In the genomic region with DNA sequence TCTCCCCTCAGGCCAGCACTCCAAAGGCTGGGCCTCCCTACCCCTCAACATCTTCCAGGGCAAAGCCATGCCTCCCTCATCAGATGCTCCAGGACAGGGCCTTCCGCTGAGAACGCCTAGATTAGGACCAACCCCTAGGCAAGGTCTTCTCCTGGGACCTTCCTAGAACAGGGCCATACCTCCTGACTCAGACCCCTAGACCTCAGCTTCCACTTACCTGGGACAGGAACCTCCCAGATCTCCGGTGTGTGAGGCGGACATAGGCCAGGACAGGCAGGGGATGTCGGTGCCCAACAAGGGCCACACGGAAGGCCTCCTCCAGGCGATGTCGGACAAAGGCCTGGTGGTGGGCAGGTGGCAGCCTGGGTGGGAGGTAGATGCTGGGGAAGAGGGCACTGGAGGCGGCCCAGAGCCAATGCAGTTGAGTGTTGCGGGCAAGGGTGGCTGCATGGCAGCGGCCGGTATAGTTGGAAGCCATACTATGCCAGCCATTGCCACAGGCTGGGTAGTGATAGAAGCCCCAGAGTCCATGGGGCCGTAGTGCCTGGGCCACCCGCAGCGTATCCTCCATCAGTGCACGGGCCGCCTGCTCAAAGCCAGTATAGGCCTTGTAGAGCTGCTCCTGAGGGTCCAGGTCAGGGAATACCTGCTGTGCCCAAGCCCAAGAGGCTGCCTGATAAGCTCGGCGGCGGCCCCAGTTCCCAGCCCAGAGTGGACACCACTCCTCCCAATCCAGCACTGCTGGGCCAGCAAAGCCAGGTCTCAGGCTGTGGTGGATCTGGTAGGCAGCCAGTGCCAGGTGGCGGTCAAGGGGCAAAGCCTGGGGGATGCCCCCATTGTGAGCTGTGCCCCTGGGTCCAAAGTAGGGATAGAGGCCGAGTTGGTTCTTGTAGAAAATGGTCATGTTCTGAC, we compare ENCODE assay signal across 22 cellular contexts. TPM values are rescaled to one million over a fixed set of nuclear protein-coding genes. Genes with fewer than 3 reads are reported as not detected.
A peak's percentile ranks its signal among the peaks of the same experiment; 100 is the strongest.
DNase-seq lines count a peak whose midpoint lies in the region; ATAC-seq, FAIRE-seq and TF ChIP-seq lines count a peak whose summit lies in the region.
"Had no signal": no experiment of that assay in that cellular context is flagged by ENCODE, and none has a peak within 500 bp of the region (broad histone marks: within the 10 kb centered on the region; RNA-seq: fewer than 3 reads in every experiment).

No MANE protein-coding gene starts in this region.

- H3K27ac ChIP-seq in K562 (ENCODE audit: extremely low read depth, low read depth, low read length) (no peak overlapping the region), WERI-Rb-1 (no peak overlapping the region)
- H3K27ac ChIP-seq: HL-60 had no signal

- no peaks in the 10 kb centered on the region for H3K27me3 Mint-ChIP-seq in activated naive CD4-positive, alpha-beta T cell treated with anti-CD3 and anti-CD28 coated beads, Interleukin-2, amount 50 U/mL, for 24 hours
- H3K27me3 Mint-ChIP-seq in activated naive CD4-positive, alpha-beta T cell treated with anti-CD3 and anti-CD28 coated beads for 36 hours (ENCODE audit: low read depth): no peaks in the 10 kb centered on the region
- H3K27me3 Mint-ChIP-seq in type B pancreatic cell: no peaks in the 10 kb centered on the region
- H3K27me3 Mint-ChIP-seq: CD4-positive, CD25-positive, alpha-beta regulatory T cell had no signal

- peaks cover 31% of the 10 kb centered on the region for H3K4me1 Mint-ChIP-seq in activated naive CD4-positive, alpha-beta T cell treated with anti-CD3 and anti-CD28 coated beads, Interleukin-2, amount 50 U/mL, for 24 hours
- H3K4me1 Mint-ChIP-seq in activated naive CD4-positive, alpha-beta T cell treated with anti-CD3 and anti-CD28 coated beads for 36 hours (ENCODE audit: low read depth): peaks cover 35% of the 10 kb centered on the region
- peaks cover 18% of the 10 kb centered on the region for H3K4me1 Mint-ChIP-seq in type B pancreatic cell (ENCODE audit: unreplicated experiment)

- CTCF ChIA-PET in activated naive CD4-positive, alpha-beta T cell treated with anti-CD3 and anti-CD28 coated beads for 36 hours (lab: Charles Lee): interaction anchor here (1.5 kb wide), 1 partner anchor 20 kb away, joined by 4 read pairs; no protein-coding TSS in a partner anchor
- CTCF ChIA-PET in K562 (lab: Yijun Ruan, JAX; ENCODE audit: low intra/inter-chr PET ratio): no interaction called here

- no peak overlapping the region for H3K4me3 ChIP-seq in K562
- no peak overlapping the region for H3K4me3 ChIP-seq in WERI-Rb-1 (ENCODE audit: low read depth, low read length)
- H3K4me3 ChIP-seq: HAP-1 had no signal

- TF ChIP-seq EP300 in K562 (IDR thresholded peaks at IDR 0.05; ENCODE audit: low read length): no peak

- H3K36me3 ChIP-seq in K562 (ENCODE audit: control insufficient read depth, insufficient read depth, low read length) (peaks cover 21% of the 10 kb centered on the region; the same call in 2 of the 3 replicates), WERI-Rb-1 (peaks cover 12% of the 10 kb centered on the region)

- no peaks in the 10 kb centered on the region for H3K9me1 ChIP-seq in K562 (ENCODE audit: control insufficient read depth, insufficient read depth, low read length)

- H3K4me3 Mint-ChIP-seq in activated naive CD4-positive, alpha-beta T cell treated with anti-CD3 and anti-CD28 coated beads, Interleukin-2, amount 50 U/mL, for 24 hours: no peak overlapping the region
- H3K4me3 Mint-ChIP-seq in activated naive CD4-positive, alpha-beta T cell treated with anti-CD3 and anti-CD28 coated beads for 36 hours: no peak overlapping the region
- H3K4me3 Mint-ChIP-seq in type B pancreatic cell: no peak overlapping the region

- H4K20me1 ChIP-seq in K562 (replicated peaks; ENCODE audit: control insufficient read depth, insufficient read depth, low read length): no peaks in the 10 kb centered on the region

- DNase-seq in activated naive CD4-positive, alpha-beta T cell treated with anti-CD3 and anti-CD28 coated beads for 36 hours: no peak
- DNase-seq in K562 (ENCODE audit: extremely low read depth in 1 of 4, low spot score in 3 of 4) (no peak), islet precursor cell (peak; percentile 45), type B pancreatic cell (ENCODE audit: extremely low spot score, unreplicated experiment) (no peak), WERI-Rb-1 (no peak)
- DNase-seq: ACHN; AML-193; CD4-positive, CD25-positive, alpha-beta regulatory T cell; EL; KBM-7; MV-4-11; NCI-H1417; NCI-H187 treated with DMSO at 0.1 percent for 48 hours; NCI-H345; NCI-H526; SHP77 had no signal

- FAIRE-seq in K562 (lab: Jason Lieb, UNC): no peak
- FAIRE-seq: GM19239, RCC 7860 had no signal

- no peak for TF ChIP-seq RAD21 in K562 (CRISPR knock-in tag; conservative IDR thresholded peaks at IDR 0.05 in 1 of 2, IDR thresholded peaks at IDR 0.05 in 1 of 2)

- no TSS peak for BruUV-seq in K562 (replicated peaks; lab: Mats Ljungman, UMichigan)

- 89% methylated on average over 13 of the region's 22 CpGs for WGBS in K562 (ENCODE audit: insufficient coverage, low coverage, missing lambda C conversion rate)

- peaks cover 5% of the 10 kb centered on the region for H3K36me3 Mint-ChIP-seq in activated naive CD4-positive, alpha-beta T cell treated with anti-CD3 and anti-CD28 coated beads, Interleukin-2, amount 50 U/mL, for 24 hours
- H3K36me3 Mint-ChIP-seq in activated naive CD4-positive, alpha-beta T cell treated with anti-CD3 and anti-CD28 coated beads for 36 hours (ENCODE audit: low read depth): peaks cover 13% of the 10 kb centered on the region
- no peaks in the 10 kb centered on the region for H3K36me3 Mint-ChIP-seq in type B pancreatic cell
- H3K36me3 Mint-ChIP-seq: CD4-positive, CD25-positive, alpha-beta regulatory T cell had no signal

- peaks cover 13 to 73% of the 10 kb centered on the region in 2 experiments; a peak in 4 of 5 replicates for H3K4me1 ChIP-seq in K562 (replicated peaks in 1 of 2; ENCODE audit: control insufficient read depth in 2 of 2, insufficient read depth in 2 of 2, low read length in 2 of 2)

- peaks cover 47% of the 10 kb centered on the region for H3K79me2 ChIP-seq in K562 (ENCODE audit: control insufficient read depth, insufficient read depth, low read length)

- H3K27me3 ChIP-seq in K562 (ENCODE audit: control insufficient read depth in 2 of 2, insufficient read depth in 2 of 2, low read length in 2 of 2) (no peaks in the 10 kb centered on the region), WERI-Rb-1 (ENCODE audit: insufficient read depth, low read depth, severe bottlenecking) (no peaks in the 10 kb centered on the region)

- TF ChIP-seq POLR2A in K562 (conservative IDR thresholded peaks at IDR 0.05): no peak

- TF ChIP-seq CTCF in K562 (IDR thresholded peaks at IDR 0.05 in 2 of 3, conservative IDR thresholded peaks at IDR 0.05 in 1 of 3; ENCODE audit: insufficient read depth in 2 of 3, low read depth in 1 of 3, low read length in 3 of 3) (no peak), type B pancreatic cell (conservative IDR thresholded peaks at IDR 0.05) (no peak), WERI-Rb-1 (IDR thresholded peaks at IDR 0.05; ENCODE audit: low read depth, low read length) (no peak)

- H3K27ac Mint-ChIP-seq in activated naive CD4-positive, alpha-beta T cell treated with anti-CD3 and anti-CD28 coated beads, Interleukin-2, amount 50 U/mL, for 24 hours: peak overlapping the region; percentile 30
- H3K27ac Mint-ChIP-seq in activated naive CD4-positive, alpha-beta T cell treated with anti-CD3 and anti-CD28 coated beads for 36 hours: no peak overlapping the region
- H3K27ac Mint-ChIP-seq in type B pancreatic cell: peak overlapping the region; percentile 23

- in situ Hi-C loops in K562 (cut with MboI): no loop called here

- H3K9me3 ChIP-seq in K562 (replicated peaks; ENCODE audit: control insufficient read depth, insufficient read depth, low read depth, low read length): no peaks in the 10 kb centered on the region
- H3K9me3 ChIP-seq in WERI-Rb-1 (ENCODE audit: severe bottlenecking): no peaks in the 10 kb centered on the region
- H3K9me3 ChIP-seq: HAP-1 had no signal

- H2AFZ ChIP-seq in K562 (ENCODE audit: low read depth, low read length): no peak overlapping the region

- intact Hi-C loops in activated naive CD4-positive, alpha-beta T cell treated with anti-CD3 and anti-CD28 coated beads for 36 hours (cut with micrococcal nuclease): no loop called here
- intact Hi-C loops in K562 (cut with micrococcal nuclease): no loop called here

- POLR2A ChIA-PET in K562 (lab: Yijun Ruan, JAX): no interaction called here

- no peaks in the 10 kb centered on the region for H3K9me3 Mint-ChIP-seq in activated naive CD4-positive, alpha-beta T cell treated with anti-CD3 and anti-CD28 coated beads, Interleukin-2, amount 50 U/mL, for 24 hours
- no peaks in the 10 kb centered on the region for H3K9me3 Mint-ChIP-seq in activated naive CD4-positive, alpha-beta T cell treated with anti-CD3 and anti-CD28 coated beads for 36 hours
- no peaks in the 10 kb centered on the region for H3K9me3 Mint-ChIP-seq in type B pancreatic cell
- H3K9me3 Mint-ChIP-seq: CD4-positive, CD25-positive, alpha-beta regulatory T cell had no signal

- ATAC-seq in K562: no peak
- no peak for ATAC-seq in GM21619 (IDR thresholded peaks at IDR 0.05; ENCODE audit: unreplicated experiment)

- H3K4me2 ChIP-seq in K562 (ENCODE audit: insufficient read depth, low read length): no peak overlapping the region

- peak overlapping the region in 1 of 2 experiments; percentile 52; a peak in 1 of 4 replicates for H3K9ac ChIP-seq in K562 (ENCODE audit: insufficient read depth in 1 of 2, low read depth in 2 of 2, low read length in 2 of 2)

RNA-seq across cellular contexts. Expression of gene IFRD2, which starts 2.5 kb away (rescaled TPM):
- total RNA-seq in activated naive CD4-positive, alpha-beta T cell treated with anti-CD3 and anti-CD28 coated beads for 36 hours: 100 to 1,000 TPM; 117 to 125 TPM
- 134 and 435 TPM in 2 replicates for total RNA-seq in K562 (2011; cell fraction: chromatin; rRNA removed; ENCODE audit: low replicate concordance)
- 318 and 350 TPM in 2 replicates for total RNA-seq in K562 (2011; cell fraction: nucleolus; rRNA removed)
- 152 and 197 TPM in 2 replicates for total RNA-seq in K562 (2011; cell fraction: nucleoplasm; rRNA removed)
- total RNA-seq in K562 (2014; rRNA removed) (75.1 and 91.2 TPM in 2 replicates), K562 (2014; rRNA removed; fragmentation: Illumina TruSeq; extraction: Trizol) (31.2 and 42.6 TPM in 2 replicates), K562 (2015; rRNA removed; fragmentation: Illumina TruSeq; extraction: Trizol) (54.4 and 57.2 TPM in 2 replicates), K562 (2021) (115 and 116 TPM in 2 replicates), type B pancreatic cell (ENCODE audit: low replicate concordance) (60.9 and 80.5 TPM in 2 replicates)
- polyA plus RNA-seq in K562 (2011; rRNA removed) (44.6 and 56.2 TPM in 2 replicates), K562 (2014; fragmentation: Illumina TruSeq; extraction: Trizol) (52.8 and 58.1 TPM in 2 replicates), K562 (2014; fragmentation: Nextera tagmentation; extraction: Ambion mirVana) (10 to 100 TPM; 30.5 to 41.0 TPM), K562 (2014; rRNA removed) (79.9 and 91.5 TPM in 2 replicates)
- polyA plus RNA-seq in K562 (2011; cell fraction: cytosol; rRNA removed): 47.8 and 103 TPM in 2 replicates
- 475 and 549 TPM in 2 replicates for polyA plus RNA-seq in K562 (2011; cell fraction: nucleus; rRNA removed)
- 69.2 and 72.6 TPM in 2 replicates for polyA plus RNA-seq in K562 (2012)
- 20.2 and 31.4 TPM in 2 replicates for polyA minus RNA-seq in K562 (2011; rRNA and poly(A)+ RNA removed)
- 26.1 and 29.9 TPM in 2 replicates for polyA minus RNA-seq in K562 (2011; cell fraction: cytosol; rRNA and poly(A)+ RNA removed)
- 118 and 130 TPM in 2 replicates for polyA minus RNA-seq in K562 (2011; cell fraction: nucleus; rRNA and poly(A)+ RNA removed)

RNA-seq across cellular contexts. Expression of gene HYAL3, which starts 4.5 kb away (rescaled TPM):
- total RNA-seq in activated naive CD4-positive, alpha-beta T cell treated with anti-CD3 and anti-CD28 coated beads for 36 hours: under 1 TPM; 0.74 to 0.88 TPM
- 5.1 and 18.1 TPM in 2 replicates for total RNA-seq in K562 (2011; cell fraction: chromatin; rRNA removed; ENCODE audit: low replicate concordance)
- total RNA-seq in K562 (2011; cell fraction: nucleolus; rRNA removed): 10.5 and 12.3 TPM in 2 replicates
- total RNA-seq in K562 (2011; cell fraction: nucleoplasm; rRNA removed): 6.0 and 7.5 TPM in 2 replicates
- 6.8 and 12.8 TPM in 2 replicates for total RNA-seq in K562 (2014; rRNA removed)
- total RNA-seq in K562 (2014; rRNA removed; fragmentation: Illumina TruSeq; extraction: Trizol): 2.1 and 2.4 TPM in 2 replicates
- 8.3 and 9.1 TPM in 2 replicates for total RNA-seq in K562 (2015; rRNA removed; fragmentation: Illumina TruSeq; extraction: Trizol)
- 7.0 and 9.8 TPM in 2 replicates for total RNA-seq in K562 (2021)
- 5.4 and 6.8 TPM in 2 replicates for polyA plus RNA-seq in K562 (2011; rRNA removed)
- polyA plus RNA-seq in K562 (2011; cell fraction: cytosol; rRNA removed): 10.7 and 28.9 TPM in 2 replicates
- polyA plus RNA-seq in K562 (2011; cell fraction: nucleus; rRNA removed): 11.9 and 20.3 TPM in 2 replicates
- 8.0 and 13.8 TPM in 2 replicates for polyA plus RNA-seq in K562 (2012)
- polyA plus RNA-seq in K562 (2014; fragmentation: Illumina TruSeq; extraction: Trizol): 9.1 and 9.8 TPM in 2 replicates
- polyA plus RNA-seq in K562 (2014; fragmentation: Nextera tagmentation; extraction: Ambion mirVana): 1 to 10 TPM in 1 of 2 experiments, under 1 TPM in 1; 0.38 to 1.0 TPM
- 9.0 and 16.5 TPM in 2 replicates for polyA plus RNA-seq in K562 (2014; rRNA removed)
- polyA minus RNA-seq in K562 (2011; rRNA and poly(A)+ RNA removed): 1.7 and 2.9 TPM in 2 replicates
- 3.8 and 4.4 TPM in 2 replicates for polyA minus RNA-seq in K562 (2011; cell fraction: cytosol; rRNA and poly(A)+ RNA removed)
- polyA minus RNA-seq in K562 (2011; cell fraction: nucleus; rRNA and poly(A)+ RNA removed): 5.4 and 6.2 TPM in 2 replicates
- 2.9 and 4.0 TPM in 2 replicates for total RNA-seq in type B pancreatic cell (ENCODE audit: low replicate concordance)

RNA-seq across cellular contexts. Expression of gene NAA80, which starts 4.5 kb away (rescaled TPM):
- 10 to 100 TPM in 1 of 2 experiments, 1 to 10 TPM in 1; 7.9 to 10.5 TPM for total RNA-seq in activated naive CD4-positive, alpha-beta T cell treated with anti-CD3 and anti-CD28 coated beads for 36 hours
- total RNA-seq in K562 (2011; cell fraction: chromatin; rRNA removed; ENCODE audit: low replicate concordance): 16.2 and 63.0 TPM in 2 replicates
- 43.6 and 46.5 TPM in 2 replicates for total RNA-seq in K562 (2011; cell fraction: nucleolus; rRNA removed)
- total RNA-seq in K562 (2011; cell fraction: nucleoplasm; rRNA removed): 23.6 and 28.2 TPM in 2 replicates
- total RNA-seq in K562 (2014; rRNA removed): 12.8 and 19.6 TPM in 2 replicates
- total RNA-seq in K562 (2014; rRNA removed; fragmentation: Illumina TruSeq; extraction: Trizol): 3.6 and 4.5 TPM in 2 replicates
- total RNA-seq in K562 (2015; rRNA removed; fragmentation: Illumina TruSeq; extraction: Trizol): 7.7 and 8.4 TPM in 2 replicates
- 17.1 and 20.8 TPM in 2 replicates for total RNA-seq in K562 (2021)
- polyA plus RNA-seq in K562 (2011; rRNA removed): 8.6 and 21.4 TPM in 2 replicates
- 18.4 and 19.8 TPM in 2 replicates for polyA plus RNA-seq in K562 (2011; cell fraction: cytosol; rRNA removed)
- polyA plus RNA-seq in K562 (2011; cell fraction: nucleus; rRNA removed): 94.4 and 123 TPM in 2 replicates
- polyA plus RNA-seq in K562 (2012): 14.0 and 25.1 TPM in 2 replicates
- 18.1 and 23.5 TPM in 2 replicates for polyA plus RNA-seq in K562 (2014; fragmentation: Illumina TruSeq; extraction: Trizol)
- 1 to 10 TPM in 1 of 2 experiments, under 1 TPM in 1; 0.82 to 1.7 TPM for polyA plus RNA-seq in K562 (2014; fragmentation: Nextera tagmentation; extraction: Ambion mirVana)
- 13.6 and 24.0 TPM in 2 replicates for polyA plus RNA-seq in K562 (2014; rRNA removed)
- 7.3 and 8.6 TPM in 2 replicates for polyA minus RNA-seq in K562 (2011; rRNA and poly(A)+ RNA removed)
- polyA minus RNA-seq in K562 (2011; cell fraction: cytosol; rRNA and poly(A)+ RNA removed): 5.2 and 5.9 TPM in 2 replicates
- 27.1 and 33.3 TPM in 2 replicates for polyA minus RNA-seq in K562 (2011; cell fraction: nucleus; rRNA and poly(A)+ RNA removed)
- total RNA-seq in type B pancreatic cell (ENCODE audit: low replicate concordance): 12.9 and 13.0 TPM in 2 replicates

RNA-seq across cellular contexts. Expression of gene HYAL1, which starts 8.6 kb away (rescaled TPM):
- total RNA-seq in activated naive CD4-positive, alpha-beta T cell treated with anti-CD3 and anti-CD28 coated beads for 36 hours: not detected
- total RNA-seq in K562 (2011; cell fraction: chromatin; rRNA removed; ENCODE audit: low replicate concordance): 6.0 and 12.8 TPM in 2 replicates
- 15.3 and 15.9 TPM in 2 replicates for total RNA-seq in K562 (2011; cell fraction: nucleolus; rRNA removed)
- total RNA-seq in K562 (2011; cell fraction: nucleoplasm; rRNA removed): 11.7 and 12.2 TPM in 2 replicates
- total RNA-seq in K562 (2014; rRNA removed) (5.4 and 8.0 TPM in 2 replicates), K562 (2014; rRNA removed; fragmentation: Illumina TruSeq; extraction: Trizol) (2.9 and 3.3 TPM in 2 replicates), K562 (2015; rRNA removed; fragmentation: Illumina TruSeq; extraction: Trizol) (4.7 and 5.3 TPM in 2 replicates), K562 (2021) (8.3 and 8.4 TPM in 2 replicates), type B pancreatic cell (ENCODE audit: low replicate concordance) (2.3 and 3.7 TPM in 2 replicates)
- polyA plus RNA-seq in K562 (2011; rRNA removed) (3.1 and 5.7 TPM in 2 replicates), K562 (2014; fragmentation: Illumina TruSeq; extraction: Trizol) (7.5 and 7.7 TPM in 2 replicates), K562 (2014; fragmentation: Nextera tagmentation; extraction: Ambion mirVana) (1 to 10 TPM; 1.4 to 1.6 TPM), K562 (2014; rRNA removed) (7.9 and 8.5 TPM in 2 replicates)
- polyA plus RNA-seq in K562 (2011; cell fraction: cytosol; rRNA removed): 4.7 and 6.0 TPM in 2 replicates
- polyA plus RNA-seq in K562 (2011; cell fraction: nucleus; rRNA removed): 7.4 and 8.4 TPM in 2 replicates
- 4.4 and 7.4 TPM in 2 replicates for polyA plus RNA-seq in K562 (2012)
- 3.6 and 4.0 TPM in 2 replicates for polyA minus RNA-seq in K562 (2011; rRNA and poly(A)+ RNA removed)
- 1.7 and 5.0 TPM in 2 replicates for polyA minus RNA-seq in K562 (2011; cell fraction: cytosol; rRNA and poly(A)+ RNA removed)
- polyA minus RNA-seq in K562 (2011; cell fraction: nucleus; rRNA and poly(A)+ RNA removed): 3.1 and 9.3 TPM in 2 replicates

RNA-seq across cellular contexts. Expression of gene LSMEM2, which starts 15.9 kb away (rescaled TPM):
- total RNA-seq in activated naive CD4-positive, alpha-beta T cell treated with anti-CD3 and anti-CD28 coated beads for 36 hours: not detected
- total RNA-seq in K562 (2011; cell fraction: chromatin; rRNA removed; ENCODE audit: low replicate concordance): not detected in 2 replicates
- not detected in 2 replicates for total RNA-seq in K562 (2011; cell fraction: nucleolus; rRNA removed)
- not detected in 2 replicates for total RNA-seq in K562 (2011; cell fraction: nucleoplasm; rRNA removed)
- total RNA-seq in K562 (2014; rRNA removed): not detected in 2 replicates
- total RNA-seq in K562 (2014; rRNA removed; fragmentation: Illumina TruSeq; extraction: Trizol): not detected in 2 replicates
- not detected in 2 replicates for total RNA-seq in K562 (2015; rRNA removed; fragmentation: Illumina TruSeq; extraction: Trizol)
- total RNA-seq in K562 (2021): not detected in 2 replicates
- polyA plus RNA-seq in K562 (2011; rRNA removed): not detected in 2 replicates
- not detected in 2 replicates for polyA plus RNA-seq in K562 (2011; cell fraction: cytosol; rRNA removed)
- 0.10 TPM in 1 of 2 replicates, not detected in the other for polyA plus RNA-seq in K562 (2011; cell fraction: nucleus; rRNA removed)
- polyA plus RNA-seq in K562 (2012): 0.08 and 0.12 TPM in 2 replicates
- not detected in 2 replicates for polyA plus RNA-seq in K562 (2014; fragmentation: Illumina TruSeq; extraction: Trizol)
- polyA plus RNA-seq in K562 (2014; fragmentation: Nextera tagmentation; extraction: Ambion mirVana): not detected
- not detected in 2 replicates for polyA plus RNA-seq in K562 (2014; rRNA removed)
- polyA minus RNA-seq in K562 (2011; rRNA and poly(A)+ RNA removed): not detected in 2 replicates
- polyA minus RNA-seq in K562 (2011; cell fraction: cytosol; rRNA and poly(A)+ RNA removed): not detected in 2 replicates
- polyA minus RNA-seq in K562 (2011; cell fraction: nucleus; rRNA and poly(A)+ RNA removed): not detected in 2 replicates
- not detected in 2 replicates for total RNA-seq in type B pancreatic cell (ENCODE audit: low replicate concordance)
- total RNA-seq: CD4-positive, CD25-positive, alpha-beta regulatory T cell had no signal
